Comparison of ENCODE assay signal across 10 cellular contexts in the genomic region with DNA sequence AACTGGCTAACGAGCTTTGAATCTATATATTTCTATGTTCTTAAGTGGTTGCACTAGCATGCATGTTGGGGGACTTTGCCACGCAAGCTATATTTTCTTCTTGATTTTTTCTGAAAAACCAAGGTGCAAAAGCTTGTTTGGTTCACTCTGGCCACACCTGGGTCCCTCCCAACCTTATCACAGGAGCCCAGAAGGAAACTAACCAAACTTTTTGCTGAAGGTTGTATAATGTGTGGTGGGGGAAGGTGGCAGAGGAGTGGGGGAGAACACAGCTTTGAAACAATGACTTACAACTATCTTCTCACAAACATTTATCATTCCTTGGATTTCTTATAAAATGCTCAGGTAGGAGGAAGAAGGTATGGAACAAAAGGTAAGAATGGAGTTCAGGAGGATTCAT.
"Had no signal": no experiment of that assay in that cellular context is flagged by ENCODE, and none has a peak within 500 bp of the region (broad histone marks: within the 10 kb centered on the region; RNA-seq: fewer than 3 reads in every experiment).

No MANE protein-coding gene starts in this region.

- H2AFZ ChIP-seq: GM23248 had no signal

- DNase-seq: GM23248, GOT3, H7, H9, HCEC 1CT, HFFc6 had no signal

- H3K9me3 ChIP-seq: HAP-1 had no signal

- H3K4me3 ChIP-seq: GM23248, HAP-1 had no signal

- H3K4me1 Mint-ChIP-seq: H9 had no signal

- H3K9me3 Mint-ChIP-seq: HFFc6 had no signal

- H3K27ac Mint-ChIP-seq: H9, HFFc6 had no signal

- H3K36me3 ChIP-seq: HAP-1 had no signal

- FAIRE-seq: H1, H54 had no signal

- H3K27ac ChIP-seq: GM23248 had no signal

- H3K4me3 Mint-ChIP-seq: H9, HFFc6 had no signal

- ATAC-seq: HCT116 had no signal

- H3K4me1 ChIP-seq: HAP-1 had no signal

- H3K9ac ChIP-seq: GM23248 had no signal
